In genomic region chr16:28218109-28218508, GRCh38 we compare ENCODE assay signal across 8 cellular contexts. TPM values are rescaled to one million over a fixed set of nuclear protein-coding genes. Genes with fewer than 3 reads are reported as not detected.
DNase-seq lines count a peak whose midpoint lies in the region; ATAC-seq and TF ChIP-seq lines count a peak whose summit lies in the region.

No MANE protein-coding gene starts in this region.

- TF ChIP-seq POLR2A in NB4 (IDR thresholded peaks at IDR 0.05; ENCODE audit: extremely low read depth, insufficient read length): no peak

- TF ChIP-seq CTCF in NB4 (IDR thresholded peaks at IDR 0.05; ENCODE audit: low read depth, low read length): peak; percentile 56
- TF ChIP-seq CTCF in foreskin keratinocyte (conservative IDR thresholded peaks at IDR 0.05): peak; percentile 64

- no peak overlapping the region for H3K27ac ChIP-seq in foreskin keratinocyte

- no peaks in the 10 kb centered on the region for H3K27me3 ChIP-seq in foreskin keratinocyte

- no peak overlapping the region for H3K4me3 ChIP-seq in NB4 (ENCODE audit: low read depth, low read length)

- no peaks in the 10 kb centered on the region for H3K4me1 ChIP-seq in foreskin keratinocyte

- ATAC-seq in foreskin keratinocyte (peak; percentile 44), GM18520 (IDR thresholded peaks at IDR 0.05; ENCODE audit: unreplicated experiment) (no peak)

- DNase-seq in SHP77 (lab: John Stamatoyannopoulos, UW) (peak; percentile 25 to 49), SHP77 treated with DMSO at 0.1 percent for 48 hours (lab: John Stamatoyannopoulos, UW) (no peak), NB4 (ENCODE audit: low read depth) (peak; percentile 69), foreskin keratinocyte (peak in 1 of 2 donors; percentile 30), amygdala (lab: John Stamatoyannopoulos, UW) (no peak)
- DNase-seq in activated CD8-positive, alpha-beta memory T cell treated with anti-CD3 and anti-CD28 coated beads, Interleukin-2, amount 50 U/mL, for 4 hours: peak; percentile 57
- DNase-seq in stimulated activated CD4-positive, alpha-beta T cell treated with anti-CD3 and anti-CD28 coated beads, TNF-alpha, amount 100 ng/mL, for 1 hour (ENCODE audit: low read depth in 3 of 3, low spot score in 1 of 3): peak in 2 of 3 donors; percentile 31 to 36

RNA-seq across cellular contexts. Expression of gene XPO6, which starts 6.3 kb away (rescaled TPM):
- total RNA-seq in foreskin keratinocyte: 113 and 118 TPM in 2 replicates
- polyA plus RNA-seq in foreskin keratinocyte: 91.9 and 101 TPM in 2 replicates

Comparison
In these comparisons a context has a peak if more than half of its experiments do, and no peak if none do; other contexts are left out.
1. DNase-seq: peak in SHP77 (2 of 2), NB4 (single experiment), activated CD8-positive, alpha-beta memory T cell treated with anti-CD3 and anti-CD28 coated beads, Interleukin-2, amount 50 U/mL, for 4 hours (single experiment) and stimulated activated CD4-positive, alpha-beta T cell treated with anti-CD3 and anti-CD28 coated beads, TNF-alpha, amount 100 ng/mL, for 1 hour (2 of 3); none in SHP77 treated with DMSO at 0.1 percent for 48 hours (single experiment) and amygdala (0 of 56).